In genomic region chr22:39169797-39170466, GRCh38 we compare ENCODE assay signal across 1 cellular context.
A peak's percentile ranks its signal among the peaks of the same experiment; 100 is the strongest.
TF ChIP-seq lines count a peak whose summit lies in the region.

No MANE protein-coding gene starts in this region.

TF ChIP-seq in H1, 55 proteins besides CTCF, POLR2A, EP300 and RAD21:
- TF ChIP-seq CHD1 (IDR thresholded peaks at IDR 0.05; ENCODE audit: low read depth, low read length): no peak
- TF ChIP-seq TBP (IDR thresholded peaks at IDR 0.05; ENCODE audit: low read depth, low read length): peak; percentile 36; the same call in 1 of the 2 replicates
